ENCODE assay signal across 1 cellular context in the genomic region with DNA sequence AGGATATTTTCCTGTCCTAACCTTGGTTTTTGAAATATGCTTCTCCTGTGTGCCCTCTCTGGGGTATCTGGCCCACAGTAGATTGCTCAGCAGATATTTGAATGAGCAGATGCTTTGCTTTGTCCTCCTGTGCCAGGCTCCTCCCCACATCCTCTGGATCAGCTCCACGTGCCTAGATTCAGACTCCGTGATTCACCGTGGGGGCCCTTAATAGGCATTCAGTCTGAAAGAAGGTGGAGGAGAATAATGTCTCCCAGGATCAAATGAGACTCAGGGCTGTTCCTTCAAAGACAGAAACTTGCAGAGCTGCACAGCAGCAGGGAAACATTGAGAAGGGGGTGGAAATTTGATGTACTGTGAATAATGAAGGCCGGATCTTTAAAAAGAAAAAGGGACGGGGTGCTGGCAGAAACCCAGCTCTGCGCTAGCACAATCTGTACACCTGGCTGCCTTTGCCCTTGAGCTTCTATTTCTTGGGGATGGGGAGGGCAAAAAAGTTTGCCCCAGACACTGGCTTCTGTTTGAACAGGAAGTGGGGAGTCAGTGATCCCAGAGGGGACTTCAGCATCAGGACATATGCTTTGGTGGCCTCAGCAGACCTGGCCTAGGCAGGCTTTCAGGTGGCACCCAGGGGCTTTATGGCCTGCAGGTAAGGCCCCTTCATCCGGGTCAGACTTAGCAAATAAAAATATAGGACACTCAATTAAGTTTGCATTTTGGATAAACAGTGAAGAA.
TF ChIP-seq lines count a peak whose summit lies in the region.

No MANE protein-coding gene starts in this region.

TF ChIP-seq in HepG2, 621 proteins besides CTCF, POLR2A, EP300 and RAD21 (continued from another document):
- TF ChIP-seq, protein P1, sequence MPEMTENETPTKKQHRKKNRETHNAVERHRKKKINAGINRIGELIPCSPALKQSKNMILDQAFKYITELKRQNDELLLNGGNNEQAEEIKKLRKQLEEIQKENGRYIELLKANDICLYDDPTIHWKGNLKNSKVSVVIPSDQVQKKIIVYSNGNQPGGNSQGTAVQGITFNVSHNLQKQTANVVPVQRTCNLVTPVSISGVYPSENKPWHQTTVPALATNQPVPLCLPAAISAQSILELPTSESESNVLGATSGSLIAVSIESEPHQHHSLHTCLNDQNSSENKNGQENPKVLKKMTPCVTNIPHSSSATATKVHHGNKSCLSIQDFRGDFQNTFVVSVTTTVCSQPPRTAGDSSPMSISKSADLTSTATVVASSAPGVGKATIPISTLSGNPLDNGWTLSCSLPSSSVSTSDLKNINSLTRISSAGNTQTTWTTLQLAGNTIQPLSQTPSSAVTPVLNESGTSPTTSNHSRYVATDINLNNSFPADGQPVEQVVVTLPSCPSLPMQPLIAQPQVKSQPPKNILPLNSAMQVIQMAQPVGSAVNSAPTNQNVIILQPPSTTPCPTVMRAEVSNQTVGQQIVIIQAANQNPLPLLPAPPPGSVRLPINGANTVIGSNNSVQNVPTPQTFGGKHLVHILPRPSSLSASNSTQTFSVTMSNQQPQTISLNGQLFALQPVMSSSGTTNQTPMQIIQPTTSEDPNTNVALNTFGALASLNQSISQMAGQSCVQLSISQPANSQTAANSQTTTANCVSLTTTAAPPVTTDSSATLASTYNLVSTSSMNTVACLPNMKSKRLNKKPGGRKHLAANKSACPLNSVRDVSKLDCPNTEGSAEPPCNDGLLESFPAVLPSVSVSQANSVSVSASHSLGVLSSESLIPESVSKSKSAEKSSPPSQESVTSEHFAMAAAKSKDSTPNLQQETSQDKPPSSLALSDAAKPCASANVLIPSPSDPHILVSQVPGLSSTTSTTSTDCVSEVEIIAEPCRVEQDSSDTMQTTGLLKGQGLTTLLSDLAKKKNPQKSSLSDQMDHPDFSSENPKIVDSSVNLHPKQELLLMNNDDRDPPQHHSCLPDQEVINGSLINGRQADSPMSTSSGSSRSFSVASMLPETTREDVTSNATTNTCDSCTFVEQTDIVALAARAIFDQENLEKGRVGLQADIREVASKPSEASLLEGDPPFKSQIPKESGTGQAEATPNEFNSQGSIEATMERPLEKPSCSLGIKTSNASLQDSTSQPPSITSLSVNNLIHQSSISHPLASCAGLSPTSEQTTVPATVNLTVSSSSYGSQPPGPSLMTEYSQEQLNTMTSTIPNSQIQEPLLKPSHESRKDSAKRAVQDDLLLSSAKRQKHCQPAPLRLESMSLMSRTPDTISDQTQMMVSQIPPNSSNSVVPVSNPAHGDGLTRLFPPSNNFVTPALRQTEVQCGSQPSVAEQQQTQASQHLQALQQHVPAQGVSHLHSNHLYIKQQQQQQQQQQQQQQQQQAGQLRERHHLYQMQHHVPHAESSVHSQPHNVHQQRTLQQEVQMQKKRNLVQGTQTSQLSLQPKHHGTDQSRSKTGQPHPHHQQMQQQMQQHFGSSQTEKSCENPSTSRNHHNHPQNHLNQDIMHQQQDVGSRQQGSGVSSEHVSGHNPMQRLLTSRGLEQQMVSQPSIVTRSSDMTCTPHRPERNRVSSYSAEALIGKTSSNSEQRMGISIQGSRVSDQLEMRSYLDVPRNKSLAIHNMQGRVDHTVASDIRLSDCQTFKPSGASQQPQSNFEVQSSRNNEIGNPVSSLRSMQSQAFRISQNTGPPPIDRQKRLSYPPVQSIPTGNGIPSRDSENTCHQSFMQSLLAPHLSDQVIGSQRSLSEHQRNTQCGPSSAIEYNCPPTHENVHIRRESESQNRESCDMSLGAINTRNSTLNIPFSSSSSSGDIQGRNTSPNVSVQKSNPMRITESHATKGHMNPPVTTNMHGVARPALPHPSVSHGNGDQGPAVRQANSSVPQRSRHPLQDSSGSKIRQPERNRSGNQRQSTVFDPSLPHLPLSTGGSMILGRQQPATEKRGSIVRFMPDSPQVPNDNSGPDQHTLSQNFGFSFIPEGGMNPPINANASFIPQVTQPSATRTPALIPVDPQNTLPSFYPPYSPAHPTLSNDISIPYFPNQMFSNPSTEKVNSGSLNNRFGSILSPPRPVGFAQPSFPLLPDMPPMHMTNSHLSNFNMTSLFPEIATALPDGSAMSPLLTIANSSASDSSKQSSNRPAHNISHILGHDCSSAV (CRISPR knock-in tag; IDR thresholded peaks at IDR 0.05; ENCODE audit: borderline replicate concordance), result no peak
- TF ChIP-seq, protein P2, sequence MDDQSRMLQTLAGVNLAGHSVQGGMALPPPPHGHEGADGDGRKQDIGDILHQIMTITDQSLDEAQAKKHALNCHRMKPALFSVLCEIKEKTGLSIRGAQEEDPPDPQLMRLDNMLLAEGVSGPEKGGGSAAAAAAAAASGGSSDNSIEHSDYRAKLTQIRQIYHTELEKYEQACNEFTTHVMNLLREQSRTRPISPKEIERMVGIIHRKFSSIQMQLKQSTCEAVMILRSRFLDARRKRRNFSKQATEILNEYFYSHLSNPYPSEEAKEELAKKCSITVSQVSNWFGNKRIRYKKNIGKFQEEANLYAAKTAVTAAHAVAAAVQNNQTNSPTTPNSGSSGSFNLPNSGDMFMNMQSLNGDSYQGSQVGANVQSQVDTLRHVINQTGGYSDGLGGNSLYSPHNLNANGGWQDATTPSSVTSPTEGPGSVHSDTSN (CRISPR knock-in tag; IDR thresholded peaks at IDR 0.05; ENCODE audit: borderline replicate concordance), result no peak
- TF ChIP-seq ZSCAN25 (CRISPR knock-in tag; IDR thresholded peaks at IDR 0.05) (peak; percentile 15; the same call in 1 of the 2 replicates), ZSCAN22 (CRISPR knock-in tag; IDR thresholded peaks at IDR 0.05) (no peak), ZNF598 (CRISPR knock-in tag; IDR thresholded peaks at IDR 0.05; ENCODE audit: borderline replicate concordance) (0 out of 2 replicates have a peak, but pooled peaks have one; percentile 27), SMARCC2 (IDR thresholded peaks at IDR 0.05) (no peak), ZNF343 (CRISPR knock-in tag; IDR thresholded peaks at IDR 0.05) (0 out of 2 replicates have a peak, but pooled peaks have one; percentile 10), DMAP1 (CRISPR knock-in tag; IDR thresholded peaks at IDR 0.05) (peak; percentile 39; the same call in 1 of the 2 replicates), MEIS2 (CRISPR knock-in tag; IDR thresholded peaks at IDR 0.05) (peak; percentile 68), PHF8 (CRISPR knock-in tag; IDR thresholded peaks at IDR 0.05) (0 out of 2 replicates have a peak, but pooled peaks have one; percentile 3), HES4 (CRISPR knock-in tag; IDR thresholded peaks at IDR 0.05; ENCODE audit: borderline replicate concordance) (no peak), ELF3 (CRISPR knock-in tag; IDR thresholded peaks at IDR 0.05) (peak; percentile 73), ZNF629 (CRISPR knock-in tag; conservative IDR thresholded peaks at IDR 0.05) (0 out of 2 replicates have a peak, but pooled peaks have one; percentile 10), NKX3-1 (CRISPR knock-in tag; IDR thresholded peaks at IDR 0.05) (0 out of 2 replicates have a peak, but pooled peaks have one; percentile 13), TARDBP (CRISPR knock-in tag; IDR thresholded peaks at IDR 0.05) (no peak)
- TF ChIP-seq, protein P3, sequence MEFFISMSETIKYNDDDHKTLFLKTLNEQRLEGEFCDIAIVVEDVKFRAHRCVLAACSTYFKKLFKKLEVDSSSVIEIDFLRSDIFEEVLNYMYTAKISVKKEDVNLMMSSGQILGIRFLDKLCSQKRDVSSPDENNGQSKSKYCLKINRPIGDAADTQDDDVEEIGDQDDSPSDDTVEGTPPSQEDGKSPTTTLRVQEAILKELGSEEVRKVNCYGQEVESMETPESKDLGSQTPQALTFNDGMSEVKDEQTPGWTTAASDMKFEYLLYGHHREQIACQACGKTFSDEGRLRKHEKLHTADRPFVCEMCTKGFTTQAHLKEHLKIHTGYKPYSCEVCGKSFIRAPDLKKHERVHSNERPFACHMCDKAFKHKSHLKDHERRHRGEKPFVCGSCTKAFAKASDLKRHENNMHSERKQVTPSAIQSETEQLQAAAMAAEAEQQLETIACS (CRISPR knock-in tag; IDR thresholded peaks at IDR 0.05), result 0 out of 2 replicates have a peak, but pooled peaks have one; percentile 26
- TF ChIP-seq, protein P4, sequence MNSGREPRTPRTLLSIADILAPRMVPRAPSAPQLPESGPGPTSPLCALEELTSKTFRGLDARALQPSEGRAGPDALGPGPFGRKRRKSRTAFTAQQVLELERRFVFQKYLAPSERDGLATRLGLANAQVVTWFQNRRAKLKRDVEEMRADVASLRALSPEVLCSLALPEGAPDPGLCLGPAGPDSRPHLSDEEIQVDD (CRISPR knock-in tag; IDR thresholded peaks at IDR 0.05; ENCODE audit: borderline replicate concordance), result peak; percentile 24; the same call in 1 of the 2 replicates
- TF ChIP-seq, protein P5, sequence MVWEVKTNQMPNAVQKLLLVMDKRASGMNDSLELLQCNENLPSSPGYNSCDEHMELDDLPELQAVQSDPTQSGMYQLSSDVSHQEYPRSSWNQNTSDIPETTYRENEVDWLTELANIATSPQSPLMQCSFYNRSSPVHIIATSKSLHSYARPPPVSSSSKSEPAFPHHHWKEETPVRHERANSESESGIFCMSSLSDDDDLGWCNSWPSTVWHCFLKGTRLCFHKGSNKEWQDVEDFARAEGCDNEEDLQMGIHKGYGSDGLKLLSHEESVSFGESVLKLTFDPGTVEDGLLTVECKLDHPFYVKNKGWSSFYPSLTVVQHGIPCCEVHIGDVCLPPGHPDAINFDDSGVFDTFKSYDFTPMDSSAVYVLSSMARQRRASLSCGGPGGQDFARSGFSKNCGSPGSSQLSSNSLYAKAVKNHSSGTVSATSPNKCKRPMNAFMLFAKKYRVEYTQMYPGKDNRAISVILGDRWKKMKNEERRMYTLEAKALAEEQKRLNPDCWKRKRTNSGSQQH (CRISPR knock-in tag; IDR thresholded peaks at IDR 0.05; ENCODE audit: low read depth), result 0 out of 2 replicates have a peak, but pooled peaks have one; percentile 33
- TF ChIP-seq, protein P6, sequence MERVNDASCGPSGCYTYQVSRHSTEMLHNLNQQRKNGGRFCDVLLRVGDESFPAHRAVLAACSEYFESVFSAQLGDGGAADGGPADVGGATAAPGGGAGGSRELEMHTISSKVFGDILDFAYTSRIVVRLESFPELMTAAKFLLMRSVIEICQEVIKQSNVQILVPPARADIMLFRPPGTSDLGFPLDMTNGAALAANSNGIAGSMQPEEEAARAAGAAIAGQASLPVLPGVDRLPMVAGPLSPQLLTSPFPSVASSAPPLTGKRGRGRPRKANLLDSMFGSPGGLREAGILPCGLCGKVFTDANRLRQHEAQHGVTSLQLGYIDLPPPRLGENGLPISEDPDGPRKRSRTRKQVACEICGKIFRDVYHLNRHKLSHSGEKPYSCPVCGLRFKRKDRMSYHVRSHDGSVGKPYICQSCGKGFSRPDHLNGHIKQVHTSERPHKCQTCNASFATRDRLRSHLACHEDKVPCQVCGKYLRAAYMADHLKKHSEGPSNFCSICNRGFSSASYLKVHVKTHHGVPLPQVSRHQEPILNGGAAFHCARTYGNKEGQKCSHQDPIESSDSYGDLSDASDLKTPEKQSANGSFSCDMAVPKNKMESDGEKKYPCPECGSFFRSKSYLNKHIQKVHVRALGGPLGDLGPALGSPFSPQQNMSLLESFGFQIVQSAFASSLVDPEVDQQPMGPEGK (CRISPR knock-in tag; IDR thresholded peaks at IDR 0.05), result peak; percentile 95
- TF ChIP-seq, protein P7, sequence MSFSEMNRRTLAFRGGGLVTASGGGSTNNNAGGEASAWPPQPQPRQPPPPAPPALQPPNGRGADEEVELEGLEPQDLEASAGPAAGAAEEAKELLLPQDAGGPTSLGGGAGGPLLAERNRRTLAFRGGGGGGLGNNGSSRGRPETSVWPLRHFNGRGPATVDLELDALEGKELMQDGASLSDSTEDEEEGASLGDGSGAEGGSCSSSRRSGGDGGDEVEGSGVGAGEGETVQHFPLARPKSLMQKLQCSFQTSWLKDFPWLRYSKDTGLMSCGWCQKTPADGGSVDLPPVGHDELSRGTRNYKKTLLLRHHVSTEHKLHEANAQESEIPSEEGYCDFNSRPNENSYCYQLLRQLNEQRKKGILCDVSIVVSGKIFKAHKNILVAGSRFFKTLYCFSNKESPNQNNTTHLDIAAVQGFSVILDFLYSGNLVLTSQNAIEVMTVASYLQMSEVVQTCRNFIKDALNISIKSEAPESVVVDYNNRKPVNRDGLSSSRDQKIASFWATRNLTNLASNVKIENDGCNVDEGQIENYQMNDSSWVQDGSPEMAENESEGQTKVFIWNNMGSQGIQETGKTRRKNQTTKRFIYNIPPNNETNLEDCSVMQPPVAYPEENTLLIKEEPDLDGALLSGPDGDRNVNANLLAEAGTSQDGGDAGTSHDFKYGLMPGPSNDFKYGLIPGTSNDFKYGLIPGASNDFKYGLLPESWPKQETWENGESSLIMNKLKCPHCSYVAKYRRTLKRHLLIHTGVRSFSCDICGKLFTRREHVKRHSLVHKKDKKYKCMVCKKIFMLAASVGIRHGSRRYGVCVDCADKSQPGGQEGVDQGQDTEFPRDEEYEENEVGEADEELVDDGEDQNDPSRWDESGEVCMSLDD (CRISPR knock-in tag; IDR thresholded peaks at IDR 0.05; ENCODE audit: borderline replicate concordance), result 0 out of 2 replicates have a peak, but pooled peaks have one; percentile 62
- TF ChIP-seq, protein P8, sequence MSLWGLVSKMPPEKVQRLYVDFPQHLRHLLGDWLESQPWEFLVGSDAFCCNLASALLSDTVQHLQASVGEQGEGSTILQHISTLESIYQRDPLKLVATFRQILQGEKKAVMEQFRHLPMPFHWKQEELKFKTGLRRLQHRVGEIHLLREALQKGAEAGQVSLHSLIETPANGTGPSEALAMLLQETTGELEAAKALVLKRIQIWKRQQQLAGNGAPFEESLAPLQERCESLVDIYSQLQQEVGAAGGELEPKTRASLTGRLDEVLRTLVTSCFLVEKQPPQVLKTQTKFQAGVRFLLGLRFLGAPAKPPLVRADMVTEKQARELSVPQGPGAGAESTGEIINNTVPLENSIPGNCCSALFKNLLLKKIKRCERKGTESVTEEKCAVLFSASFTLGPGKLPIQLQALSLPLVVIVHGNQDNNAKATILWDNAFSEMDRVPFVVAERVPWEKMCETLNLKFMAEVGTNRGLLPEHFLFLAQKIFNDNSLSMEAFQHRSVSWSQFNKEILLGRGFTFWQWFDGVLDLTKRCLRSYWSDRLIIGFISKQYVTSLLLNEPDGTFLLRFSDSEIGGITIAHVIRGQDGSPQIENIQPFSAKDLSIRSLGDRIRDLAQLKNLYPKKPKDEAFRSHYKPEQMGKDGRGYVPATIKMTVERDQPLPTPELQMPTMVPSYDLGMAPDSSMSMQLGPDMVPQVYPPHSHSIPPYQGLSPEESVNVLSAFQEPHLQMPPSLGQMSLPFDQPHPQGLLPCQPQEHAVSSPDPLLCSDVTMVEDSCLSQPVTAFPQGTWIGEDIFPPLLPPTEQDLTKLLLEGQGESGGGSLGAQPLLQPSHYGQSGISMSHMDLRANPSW (CRISPR knock-in tag; IDR thresholded peaks at IDR 0.05; ENCODE audit: borderline replicate concordance), result 0 out of 2 replicates have a peak, but pooled peaks have one; percentile 23
- TF ChIP-seq, protein P9, sequence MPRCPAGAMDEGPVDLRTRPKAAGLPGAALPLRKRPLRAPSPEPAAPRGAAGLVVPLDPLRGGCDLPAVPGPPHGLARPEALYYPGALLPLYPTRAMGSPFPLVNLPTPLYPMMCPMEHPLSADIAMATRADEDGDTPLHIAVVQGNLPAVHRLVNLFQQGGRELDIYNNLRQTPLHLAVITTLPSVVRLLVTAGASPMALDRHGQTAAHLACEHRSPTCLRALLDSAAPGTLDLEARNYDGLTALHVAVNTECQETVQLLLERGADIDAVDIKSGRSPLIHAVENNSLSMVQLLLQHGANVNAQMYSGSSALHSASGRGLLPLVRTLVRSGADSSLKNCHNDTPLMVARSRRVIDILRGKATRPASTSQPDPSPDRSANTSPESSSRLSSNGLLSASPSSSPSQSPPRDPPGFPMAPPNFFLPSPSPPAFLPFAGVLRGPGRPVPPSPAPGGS (CRISPR knock-in tag; IDR thresholded peaks at IDR 0.05), result peak; percentile 87; the same call in 1 of the 2 replicates
TF ChIP-seq in HepG2: peak in this region for 60.
